Comparison of ENCODE assay signal across 14 cellular contexts in the genomic region with DNA sequence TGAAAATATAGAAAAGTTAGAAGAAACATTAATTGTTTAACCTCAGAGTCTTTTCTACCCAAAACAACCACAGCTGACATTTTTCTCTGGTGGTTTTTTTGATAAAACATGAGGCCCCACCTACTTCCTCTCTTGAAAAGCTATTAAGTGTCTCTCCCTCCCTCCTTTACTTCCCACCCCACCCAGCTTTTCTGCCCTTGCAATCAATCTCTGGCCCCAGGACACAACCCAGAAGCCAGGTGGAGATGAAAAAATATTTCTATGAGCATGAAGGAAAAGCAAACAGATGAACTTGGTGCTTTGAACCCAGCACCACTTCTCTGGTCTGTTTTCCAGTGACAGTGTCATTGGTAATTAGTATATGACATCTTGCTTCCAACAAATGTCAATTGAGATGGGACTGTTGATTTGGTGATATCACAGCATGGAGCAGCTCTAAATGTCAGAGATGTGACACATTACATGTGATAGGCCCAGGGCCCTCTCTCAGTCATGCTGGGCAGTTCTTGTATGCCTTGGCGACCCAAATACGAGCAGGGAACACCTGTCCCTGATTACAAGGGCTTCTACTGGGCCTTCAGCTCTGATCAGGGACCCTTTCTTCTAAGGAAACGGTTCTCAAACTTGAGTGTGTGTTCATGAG. TPM values are rescaled to one million over a fixed set of nuclear protein-coding genes. Genes with fewer than 3 reads are reported as not detected.
DNase-seq lines count a peak whose midpoint lies in the region; ATAC-seq and TF ChIP-seq lines count a peak whose summit lies in the region.
"Had no signal": no experiment of that assay in that cellular context is flagged by ENCODE, and none has a peak within 500 bp of the region (broad histone marks: within the 10 kb centered on the region; RNA-seq: fewer than 3 reads in every experiment).

No MANE protein-coding gene starts in this region.

- H3K4me1 ChIP-seq in stomach (peaks cover 0 to 8% (median 0%) of the 10 kb centered on the region in 4 donors), adrenal gland (replicated peaks in 1 of 2) (peaks cover 0 to 8% of the 10 kb centered on the region in 2 donors), smooth muscle cell (ENCODE audit: low read depth) (no peaks in the 10 kb centered on the region)
- H3K4me1 ChIP-seq: gastroesophageal sphincter, psoas muscle had no signal

- no peak for TF ChIP-seq CTCF in stomach (IDR thresholded peaks at IDR 0.05)
- TF ChIP-seq CTCF in adrenal gland (IDR thresholded peaks at IDR 0.05), result no peak
- TF ChIP-seq CTCF in smooth muscle cell (IDR thresholded peaks at IDR 0.05; ENCODE audit: borderline replicate concordance, insufficient read depth, poor library complexity, severe bottlenecking), result no peak

- H3K4me2 ChIP-seq in smooth muscle cell, result no peak overlapping the region

- peak; percentile 26 to 50 (median 40) for ATAC-seq in T-cell (replicated peaks in 1 of 4)
- ATAC-seq: gastroesophageal sphincter, psoas muscle had no signal

- H3K4me3 ChIP-seq in stomach (no peak overlapping the region), adrenal gland (no peak overlapping the region), smooth muscle cell (no peak overlapping the region)
- H3K4me3 ChIP-seq: gastroesophageal sphincter, psoas muscle had no signal

- H3K4me1 Mint-ChIP-seq in T-cell, result peaks cover 83 to 95% (median 90%) of the 10 kb centered on the region in 3 donors

- peaks cover 0 to 22% (median 0%) of the 10 kb centered on the region in 3 donors for H3K27me3 ChIP-seq in stomach
- H3K27me3 ChIP-seq in adrenal gland, result no peaks in the 10 kb centered on the region
- no peaks in the 10 kb centered on the region for H3K27me3 ChIP-seq in smooth muscle cell (ENCODE audit: low read depth)

- POLR2A ChIA-PET in T-cell (lab: Charles Lee), result interaction anchor here in 1 of 2 donors (0.6 to 1.6 kb wide), 3 partner anchors 23 to 723 kb away, joined by 4 to 10 read pairs (median 6); a partner anchor contains a TSS

- H3K36me3 Mint-ChIP-seq in T-cell, result peaks cover 20% of the 10 kb centered on the region

- H3K9me3 ChIP-seq in stomach (peaks cover 0 to 9% (median 0%) of the 10 kb centered on the region in 4 donors), adrenal gland (replicated peaks in 1 of 3) (no peaks in the 10 kb centered on the region), smooth muscle cell (replicated peaks; ENCODE audit: low read depth) (no peaks in the 10 kb centered on the region)

- H2AFZ ChIP-seq in smooth muscle cell (ENCODE audit: low read depth), result no peak overlapping the region

- intact Hi-C loops in stomach (cut with DNase I; ENCODE audit: low total_unique reads), result no loop called here
- intact Hi-C loops in adrenal gland (cut with DNase I), result loop anchor here (5.0 to 10.0 kb wide), 2 partner anchors 104 to 518 kb away; no protein-coding TSS in a partner anchor

- H3K36me3 ChIP-seq in stomach (no peaks in the 10 kb centered on the region), adrenal gland (replicated peaks in 1 of 2) (no peaks in the 10 kb centered on the region), smooth muscle cell (ENCODE audit: low read depth) (no peaks in the 10 kb centered on the region)
- H3K36me3 ChIP-seq: gastroesophageal sphincter had no signal

- peak overlapping the region; percentile 59 to 78 (median 77) for H3K4me3 Mint-ChIP-seq in T-cell

- CTCF ChIA-PET in T-cell (lab: Charles Lee), result interaction anchor here (0.6 to 8.2 kb wide), 11 partner anchors 10 to 1253 kb away, joined by 3 to 138 read pairs (median 3); a partner anchor contains a TSS

- peaks cover 0 to 13% (median 2%) of the 10 kb centered on the region in 3 donors for H3K9me3 Mint-ChIP-seq in T-cell

- peak; percentile 28 to 33 for DNase-seq in AML-193 (lab: John Stamatoyannopoulos, UW)
- peak; percentile 28 for DNase-seq in GDM1 (lab: John Stamatoyannopoulos, UW)
- peak in 16 of 34 experiments; percentile 19 to 50 (median 34) for DNase-seq in T-cell
- DNase-seq in effector CD4-positive, alpha-beta T cell, result peak; percentile 24
- DNase-seq in stomach, result no peak
- DNase-seq in adrenal gland, result no peak
- DNase-seq in medulla oblongata (ENCODE audit: extremely low spot score), result no peak
- DNase-seq in smooth muscle cell (lab: John Stamatoyannopoulos, UW; ENCODE audit: unreplicated experiment), result no peak
- DNase-seq: psoas muscle, trophoblast cell had no signal

- H3K9ac ChIP-seq in smooth muscle cell (ENCODE audit: low read depth), result no peak overlapping the region

- no peak for TF ChIP-seq EP300 in stomach (IDR thresholded peaks at IDR 0.05)

- H3F3A ChIP-seq in smooth muscle cell (ENCODE audit: low read depth), result no peaks in the 10 kb centered on the region

- no peaks in the 10 kb centered on the region for H3K27me3 Mint-ChIP-seq in T-cell

- peak overlapping the region; percentile 88 to 98 for H3K27ac Mint-ChIP-seq in T-cell

- H4K20me1 ChIP-seq in smooth muscle cell (ENCODE audit: low read depth), result no peaks in the 10 kb centered on the region

- WGBS in stomach, 5 donors, result 87 to 97% (median 90%) methylated on average over 3 of the region's 3 CpGs
- WGBS in adrenal gland, 4 donors, result 82 to 91% (median 87%) methylated on average over 3 of the region's 3 CpGs
- 91% methylated on average over 3 of the region's 3 CpGs for WGBS in smooth muscle cell (ENCODE audit: low lambda C conversion rate)

- H3K27ac ChIP-seq in stomach (peak overlapping the region in 1 of 5 donors; percentile 30), adrenal gland (no peak overlapping the region), smooth muscle cell (ENCODE audit: low read depth) (no peak overlapping the region)
- H3K27ac ChIP-seq: gastroesophageal sphincter, psoas muscle, VCaP had no signal

- TF ChIP-seq POLR2A in stomach (IDR thresholded peaks at IDR 0.05), result no peak
- TF ChIP-seq POLR2A in adrenal gland (IDR thresholded peaks at IDR 0.05), result no peak

- H3K79me2 ChIP-seq in smooth muscle cell (ENCODE audit: low read depth), result no peaks in the 10 kb centered on the region

RNA-seq across cellular contexts. Expression of a gene that starts 23.9 kb away (rescaled TPM):
- 1 to 10 TPM; 2.1 to 4.7 (median 3.7) TPM for total RNA-seq in T-cell
- 1 to 10 TPM in 2 of 5 donors, under 1 TPM in 1, not detected in 2; 0.37 to 2.2 (median 1.2) TPM for total RNA-seq in stomach
- polyA plus RNA-seq in stomach, result 1 to 10 TPM in 1 of 3 donors, under 1 TPM in 1, not detected in 1; 0.19 to 3.8 TPM
- 1 to 10 TPM in 1 of 8 donors, under 1 TPM in 7; 0.12 to 1.3 (median 0.56) TPM for total RNA-seq in adrenal gland
- polyA plus RNA-seq in adrenal gland, result 1 to 10 TPM in 1 of 3 donors, under 1 TPM in 2; 0.54 to 1.0 (median 0.84) TPM
- total RNA-seq in smooth muscle cell, result 0.90 and 1.3 TPM in 2 replicates
- polyA plus RNA-seq in smooth muscle cell, result 0.73 TPM in 1 of 2 replicates, not detected in the other
- total RNA-seq: dermis microvascular lymphatic vessel endothelial cell, MCF 10A, psoas muscle had no signal
- polyA plus RNA-seq: psoas muscle had no signal

RNA-seq across cellular contexts. Expression of a gene that starts 33.0 kb away (rescaled TPM):
- total RNA-seq in T-cell, result 100 to 1,000 TPM; 195 to 450 (median 375) TPM
- 100 to 1,000 TPM in 1 of 5 donors, 10 to 100 TPM in 3, 1 to 10 TPM in 1; 5.4 to 190 (median 18.7) TPM for total RNA-seq in stomach
- polyA plus RNA-seq in stomach, result 1 to 10 TPM; 2.1 to 4.2 (median 3.2) TPM
- total RNA-seq in adrenal gland, result 10 to 100 TPM; 24.5 to 50.5 (median 33.0) TPM
- polyA plus RNA-seq in adrenal gland, result 10 to 100 TPM in 1 of 3 donors, 1 to 10 TPM in 2; 4.6 to 10.2 (median 7.3) TPM
- total RNA-seq in smooth muscle cell, result 0.09 and 0.18 TPM in 2 replicates
- 0.07 and 0.27 TPM in 2 replicates for polyA plus RNA-seq in smooth muscle cell
- total RNA-seq: dermis microvascular lymphatic vessel endothelial cell, MCF 10A had no signal

Comparison
In these comparisons a context has a peak if more than half of its experiments do, and no peak if none do; other contexts are left out.
1. DNase-seq: peak in AML-193 (2 of 2), GDM1 (single experiment) and effector CD4-positive, alpha-beta T cell (single experiment); none in stomach (single experiment), adrenal gland (0 of 7), medulla oblongata (single experiment) and smooth muscle cell (single experiment).